1 cellular context compared by ENCODE assay signal in genomic region chr11:129767827-129768226, GRCh38.
TF ChIP-seq lines count a peak whose summit lies in the region.

No MANE protein-coding gene starts in this region.

TF ChIP-seq in HCT116, 20 proteins besides CTCF, POLR2A, EP300 and RAD21 (continued from another document):
- no peak for TF ChIP-seq SP1 (IDR thresholded peaks at IDR 0.05; ENCODE audit: low read depth)
- TF ChIP-seq TCF7L2 (IDR thresholded peaks at IDR 0.05; ENCODE audit: borderline replicate concordance, extremely low read depth, insufficient read depth, insufficient read length) = no peak
